8 cellular contexts compared by ENCODE assay signal in the genomic region with DNA sequence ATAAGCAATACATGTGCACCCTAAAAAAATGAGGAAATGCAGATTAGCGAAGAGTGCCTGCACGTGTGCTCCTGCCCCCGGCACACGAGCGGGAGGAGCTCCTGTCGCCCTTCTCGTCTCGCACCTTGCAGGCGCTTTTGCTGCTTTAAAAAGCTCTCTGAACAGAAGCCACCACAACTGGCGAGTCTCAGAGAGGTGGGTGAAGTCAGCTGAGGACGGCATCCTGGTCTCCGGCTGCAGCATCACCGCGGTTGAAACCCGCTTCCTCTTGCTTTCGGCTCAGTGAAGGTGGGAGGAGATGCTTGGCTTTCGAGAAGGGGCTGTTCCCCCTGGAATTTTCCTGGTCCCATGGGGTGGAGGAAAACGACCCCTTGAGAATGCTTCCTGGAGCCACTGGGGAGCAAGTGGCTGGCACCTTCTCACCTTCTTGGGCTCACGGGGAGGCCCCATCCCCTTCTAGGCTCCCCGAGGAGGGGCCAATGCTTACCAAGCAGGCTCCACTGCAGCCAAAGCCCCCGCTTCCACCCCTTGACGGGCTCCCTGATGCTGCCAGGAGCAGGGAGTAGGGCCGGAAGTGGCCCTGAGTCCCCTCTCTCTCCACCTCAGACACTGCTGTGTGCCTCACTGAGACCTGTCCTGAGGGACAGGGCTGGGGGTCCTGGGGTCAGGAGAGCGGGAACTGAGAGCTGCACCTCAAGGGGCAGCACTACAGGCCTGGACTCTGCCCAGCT. TPM values are rescaled to one million over a fixed set of nuclear protein-coding genes. Genes with fewer than 3 reads are reported as not detected.
DNase-seq lines count a peak whose midpoint lies in the region; ATAC-seq and TF ChIP-seq lines count a peak whose summit lies in the region.

No MANE protein-coding gene starts in this region.

- no peaks in the 10 kb centered on the region for H4K20me1 ChIP-seq in Loucy (ENCODE audit: insufficient read depth, low read length, poor library complexity, severe bottlenecking)
- H4K20me1 ChIP-seq in PC-3 (ENCODE audit: low read length): no peaks in the 10 kb centered on the region

- H3K27me3 ChIP-seq in Loucy (ENCODE audit: insufficient read depth, low read length, poor library complexity, severe bottlenecking) (no peaks in the 10 kb centered on the region), PC-3 (ENCODE audit: low read length) (no peaks in the 10 kb centered on the region)

- POLR2A ChIA-PET in PC-3 (lab: Charles Lee; ENCODE audit: unreplicated experiment): no interaction called here

- peak; percentile 77 for DNase-seq in activated CD8-positive, alpha-beta memory T cell treated with anti-CD3 and anti-CD28 coated beads, Interleukin-2, amount 50 U/mL, for 48 hours
- DNase-seq in left colon (peak in 1 of 2 donors; percentile 39), PC-3 (no peak), NCI-H748 treated with DMSO at 0.1 percent for 48 hours (lab: John Stamatoyannopoulos, UW) (no peak), DMS153 treated with DMSO at 0.1 percent for 48 hours (lab: John Stamatoyannopoulos, UW; ENCODE audit: unreplicated experiment) (no peak), DMS79 treated with DMSO at 0.1 percent for 48 hours (lab: John Stamatoyannopoulos, UW) (no peak)

- CTCF ChIA-PET in PC-3 (lab: Charles Lee): no interaction called here

- no peaks in the 10 kb centered on the region for H3K36me3 Mint-ChIP-seq in stimulated activated memory B cell treated with anti-CD40 and anti-IgM and Interleukin-4, amounts not matched to agents 10 μg/mL and 1 μg/mL and 100 μg/mL, for 72 hours

- H3K4me3 Mint-ChIP-seq in stimulated activated memory B cell treated with anti-CD40 and anti-IgM and Interleukin-4, amounts not matched to agents 10 μg/mL and 1 μg/mL and 100 μg/mL, for 72 hours: peak overlapping the region; percentile 66

- H3K9me3 ChIP-seq in Loucy (ENCODE audit: insufficient read depth, low read depth, low read length): no peaks in the 10 kb centered on the region
- no peaks in the 10 kb centered on the region for H3K9me3 ChIP-seq in PC-3 (ENCODE audit: low read length)

- peak overlapping the region; percentile 71 for H3K4me2 ChIP-seq in Loucy (ENCODE audit: low read depth, low read length, poor library complexity, severe bottlenecking)
- no peak overlapping the region for H3K4me2 ChIP-seq in PC-3 (ENCODE audit: low read length)

- peaks cover 3% of the 10 kb centered on the region for H3K9me3 Mint-ChIP-seq in stimulated activated memory B cell treated with anti-CD40 and anti-IgM and Interleukin-4, amounts not matched to agents 10 μg/mL and 1 μg/mL and 100 μg/mL, for 72 hours

- no peaks in the 10 kb centered on the region for H3K79me2 ChIP-seq in Loucy (ENCODE audit: insufficient read depth, low read length)
- no peaks in the 10 kb centered on the region for H3K79me2 ChIP-seq in PC-3 (ENCODE audit: low read length)

- H3K4me3 ChIP-seq in Loucy (ENCODE audit: low read length, poor library complexity, severe bottlenecking): peak overlapping the region; percentile 54
- no peak overlapping the region for H3K4me3 ChIP-seq in PC-3 (ENCODE audit: low read length)

- no peak overlapping the region for H3K27ac ChIP-seq in PC-3 (ENCODE audit: low read length)

- H3K9me2 ChIP-seq in Loucy (replicated peaks; ENCODE audit: low read depth, low read length) (no peaks in the 10 kb centered on the region), PC-3 (replicated peaks; ENCODE audit: low read length) (no peaks in the 10 kb centered on the region)

- peak overlapping the region; percentile 70 for H3K27ac Mint-ChIP-seq in stimulated activated memory B cell treated with anti-CD40 and anti-IgM and Interleukin-4, amounts not matched to agents 10 μg/mL and 1 μg/mL and 100 μg/mL, for 72 hours

- H3K36me3 ChIP-seq in Loucy (ENCODE audit: insufficient read depth, low read length) (no peaks in the 10 kb centered on the region), PC-3 (ENCODE audit: low read depth, low read length) (no peaks in the 10 kb centered on the region)

- no peaks in the 10 kb centered on the region for H3K27me3 Mint-ChIP-seq in stimulated activated memory B cell treated with anti-CD40 and anti-IgM and Interleukin-4, amounts not matched to agents 10 μg/mL and 1 μg/mL and 100 μg/mL, for 72 hours

- H3F3A ChIP-seq in Loucy (ENCODE audit: low read depth) (no peaks in the 10 kb centered on the region), PC-3 (ENCODE audit: low read length, unreplicated experiment) (no peaks in the 10 kb centered on the region)

- ATAC-seq in left colon: peak; percentile 38
- peak; percentile 82 for ATAC-seq in stimulated activated memory B cell treated with anti-CD40 and anti-IgM and Interleukin-4, amounts not matched to agents 10 μg/mL and 1 μg/mL and 100 μg/mL, for 72 hours
- ATAC-seq in PC-3: no peak

- intact Hi-C loops in left colon (cut with DNase I, micrococcal nuclease) (no loop called here), PC-3 (cut with micrococcal nuclease) (no loop called here)

- peaks cover 20% of the 10 kb centered on the region for H3K4me1 Mint-ChIP-seq in stimulated activated memory B cell treated with anti-CD40 and anti-IgM and Interleukin-4, amounts not matched to agents 10 μg/mL and 1 μg/mL and 100 μg/mL, for 72 hours

- no TSS peak for BruUV-seq in PC-3 (replicated peaks; lab: Mats Ljungman, UMichigan)

- peak overlapping the region; percentile 71 for H2AFZ ChIP-seq in Loucy (ENCODE audit: low read length)
- no peak overlapping the region for H2AFZ ChIP-seq in PC-3 (ENCODE audit: low read length)

- H3K4me1 ChIP-seq in Loucy (ENCODE audit: insufficient read depth, low read length, poor library complexity, severe bottlenecking) (peaks cover 57% of the 10 kb centered on the region), PC-3 (ENCODE audit: insufficient read depth, low read length) (no peaks in the 10 kb centered on the region)

- peak overlapping the region; percentile 69 for H3K9ac ChIP-seq in Loucy (ENCODE audit: low read depth, low read length, poor library complexity, severe bottlenecking)
- H3K9ac ChIP-seq in PC-3 (ENCODE audit: low read length): no peak overlapping the region

- no peak for TF ChIP-seq CTCF in Loucy (conservative IDR thresholded peaks at IDR 0.05; ENCODE audit: low read length)
- TF ChIP-seq CTCF in PC-3 (conservative IDR thresholded peaks at IDR 0.05; ENCODE audit: low read depth, low read length): no peak

RNA-seq across cellular contexts. Expression of gene MXD4, which starts 29.2 kb away (rescaled TPM):
- total RNA-seq in left colon: 10 to 100 TPM; 33.1 to 49.8 TPM
- total RNA-seq in PC-3 (2014; rRNA removed): 18.9 and 27.6 TPM in 2 replicates

RNA-seq across cellular contexts. Expression of gene HAUS3, which starts 49.2 kb away (rescaled TPM):
- total RNA-seq in left colon (1 to 10 TPM; 7.7 to 9.7 TPM), PC-3 (2014; rRNA removed) (6.2 and 9.5 TPM in 2 replicates)

RNA-seq across cellular contexts. Expression of gene POLN, which starts 49.2 kb away (rescaled TPM):
- 1 to 10 TPM; 1.3 to 3.1 TPM for total RNA-seq in left colon
- 0.26 and 1.5 TPM in 2 replicates for total RNA-seq in PC-3 (2014; rRNA removed)
